In the genomic region with DNA sequence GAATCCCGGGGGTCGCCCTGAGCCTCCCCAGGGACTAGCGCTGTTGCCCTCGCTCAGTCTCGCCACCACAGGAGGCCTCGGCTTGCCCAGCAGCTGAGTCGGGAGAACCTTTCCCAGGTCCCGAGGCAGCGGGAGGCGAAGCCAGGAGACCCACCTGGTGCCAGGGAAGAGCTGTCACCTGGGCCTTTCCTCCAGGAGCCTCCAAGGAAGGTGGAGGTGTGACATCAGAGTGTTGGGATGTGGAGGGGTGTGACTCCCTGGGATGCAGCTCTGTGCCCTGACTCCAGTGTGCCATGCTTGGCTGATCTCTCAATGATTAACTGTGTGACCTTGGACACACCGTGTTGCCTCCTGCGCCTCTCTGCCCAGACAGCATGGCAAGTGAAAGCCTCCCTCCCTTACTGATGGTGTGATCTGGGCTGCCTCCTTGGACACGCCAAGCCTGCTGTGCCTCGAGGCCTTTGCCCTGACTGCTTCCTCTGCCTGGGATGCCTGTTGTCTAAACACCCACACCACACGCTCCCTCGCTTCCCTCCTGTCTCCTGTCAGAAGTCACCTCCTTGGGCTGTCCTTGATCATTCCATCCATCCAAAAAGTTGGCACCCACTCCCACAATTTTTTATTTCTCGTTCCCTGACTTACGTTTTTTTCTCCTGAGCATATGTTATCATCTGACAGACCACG, we compare ENCODE assay signal across 13 cellular contexts.
A peak's percentile ranks its signal among the peaks of the same experiment; 100 is the strongest.
DNase-seq lines count a peak whose midpoint lies in the region; ATAC-seq, FAIRE-seq and TF ChIP-seq lines count a peak whose summit lies in the region.
"Had no signal": no experiment of that assay in that cellular context is flagged by ENCODE, and none has a peak within 500 bp of the region (broad histone marks: within the 10 kb centered on the region; RNA-seq: fewer than 3 reads in every experiment).

No MANE protein-coding gene starts in this region.

- H3K4me3 ChIP-seq in breast epithelium (no peak overlapping the region), HepG2 (replicated peaks in 1 of 3; ENCODE audit: insufficient read depth in 1 of 3, low read depth in 2 of 3, low read length in 3 of 3) (no peak overlapping the region), suprapubic skin (no peak overlapping the region), upper lobe of left lung (no peak overlapping the region)

- BruUV-seq in HepG2 (replicated peaks; lab: Mats Ljungman, UMichigan), result no TSS peak

- POLR2A ChIA-PET in HepG2 (lab: Yijun Ruan, JAX), result interaction anchor here (0.6 to 4.1 kb wide), 7 partner anchors 10 to 101 kb away, joined by 3 to 30 read pairs (median 3); no protein-coding TSS in a partner anchor

- H3K9me3 ChIP-seq in breast epithelium (no peaks in the 10 kb centered on the region), HepG2 (ENCODE audit: low read length) (no peaks in the 10 kb centered on the region), suprapubic skin (no peaks in the 10 kb centered on the region), upper lobe of left lung (no peaks in the 10 kb centered on the region)

- in situ Hi-C loops in HepG2 (cut with HindIII; ENCODE audit: extremely low pct_ligation_motif_present, low pct_unique_long_range_greater_than_20kb), result no loop called here

- TF ChIP-seq POLR2A in breast epithelium (IDR thresholded peaks at IDR 0.05) (no peak), HepG2 (IDR thresholded peaks at IDR 0.05; ENCODE audit: insufficient read depth in 1 of 2, low read depth in 2 of 2, low read length in 2 of 2) (0 out of 4 replicates have a peak, but pooled peaks of 1 of the 2 experiments have one; percentile 29), suprapubic skin (IDR thresholded peaks at IDR 0.05) (no peak), upper lobe of left lung (IDR thresholded peaks at IDR 0.05) (no peak)

- DNase-seq in M059J (ENCODE audit: low read depth) (peak; percentile 21), breast epithelium (ENCODE audit: low spot score in 2 of 2) (no peak), HepG2 (ENCODE audit: low spot score) (peak; percentile 76), suprapubic skin (ENCODE audit: low spot score in 2 of 2) (no peak), upper lobe of left lung (no peak), SKM-1 treated with dmso at 0.1 percent for 144 hours (lab: John Stamatoyannopoulos, UW; ENCODE audit: unreplicated experiment) (no peak), NCI-H446 treated with DMSO at 0.1 percent for 48 hours (lab: John Stamatoyannopoulos, UW) (no peak)
- DNase-seq: activated CD4-positive, alpha-beta T cell treated with anti-CD3 and anti-CD28 coated beads, Interleukin-2, amount 50 U/mL, for 1 hour; caudate nucleus; NCI-H1092; NCI-H2227 treated with DMSO at 0.1 percent for 48 hours; OCI-M1; T-helper 2 cell had no signal

- ATAC-seq in HepG2 (peak; percentile 72), upper lobe of left lung (ENCODE audit: low FRiP score in 2 of 2) (no peak)

- H3K79me2 ChIP-seq in HepG2 (ENCODE audit: insufficient read depth, low read length), result peaks cover 98% of the 10 kb centered on the region

- intact Hi-C loops in breast epithelium (cut with DNase I; ENCODE audit: low total_unique reads), result no loop called here
- intact Hi-C loops in HepG2 (cut with micrococcal nuclease; ENCODE audit: unreplicated experiment), result loop anchor here (5.0 kb wide), 1 partner anchor 50 kb away; no protein-coding TSS in a partner anchor

- CTCF ChIA-PET in HepG2 (lab: Yijun Ruan, JAX; ENCODE audit: low intra/inter-chr PET ratio, low total read pairs), result no interaction called here

- TF ChIP-seq EP300 in HepG2 (IDR thresholded peaks at IDR 0.05; ENCODE audit: low read depth in 2 of 2, low read length in 2 of 2), result no peak
- TF ChIP-seq EP300 in HepG2 (CRISPR knock-in tag; IDR thresholded peaks at IDR 0.05; ENCODE audit: borderline replicate concordance), result no peak
- TF ChIP-seq EP300 in suprapubic skin (IDR thresholded peaks at IDR 0.05), result no peak
- no peak for TF ChIP-seq EP300 in upper lobe of left lung (IDR thresholded peaks at IDR 0.05)

- H3K27me3 ChIP-seq in breast epithelium (no peaks in the 10 kb centered on the region), HepG2 (ENCODE audit: control insufficient read depth in 1 of 2, insufficient read depth in 2 of 2, low read length in 2 of 2) (no peaks in the 10 kb centered on the region), suprapubic skin (no peaks in the 10 kb centered on the region), upper lobe of left lung (no peaks in the 10 kb centered on the region)

- no peak overlapping the region for H2AFZ ChIP-seq in HepG2 (ENCODE audit: low read length)

- H3K9ac ChIP-seq in HepG2 (ENCODE audit: insufficient read depth, low read depth, low read length), result peak overlapping the region; percentile 20

- peaks cover 87% of the 10 kb centered on the region for H4K20me1 ChIP-seq in HepG2 (ENCODE audit: insufficient read depth, low read length)

- no peaks in the 10 kb centered on the region for H3K4me1 ChIP-seq in breast epithelium
- H3K4me1 ChIP-seq in HepG2 (ENCODE audit: insufficient read depth, low read length), result peaks cover 92% of the 10 kb centered on the region
- H3K4me1 ChIP-seq in suprapubic skin, result peaks cover 40% of the 10 kb centered on the region
- peaks cover 2 to 20% (median 8%) of the 10 kb centered on the region in 4 donors for H3K4me1 ChIP-seq in upper lobe of left lung

- no peaks in the 10 kb centered on the region for H3K36me3 ChIP-seq in breast epithelium
- H3K36me3 ChIP-seq in HepG2 (replicated peaks in 1 of 2; ENCODE audit: control insufficient read depth in 1 of 2, insufficient read depth in 2 of 2, low read length in 2 of 2), result peaks cover 5 to 23% of the 10 kb centered on the region in 2 experiments; a peak in 4 of 5 replicates
- no peaks in the 10 kb centered on the region for H3K36me3 ChIP-seq in suprapubic skin
- H3K36me3 ChIP-seq in upper lobe of left lung, result no peaks in the 10 kb centered on the region

- peak overlapping the region; percentile 25; the same call in 1 of the 2 replicates for H3K4me2 ChIP-seq in HepG2 (ENCODE audit: low read depth, low read length)

- TF ChIP-seq RAD21 in HepG2 (CRISPR knock-in tag; IDR thresholded peaks at IDR 0.05), result peak; percentile 13; the same call in 1 of the 2 replicates

- no peak for TF ChIP-seq CTCF in breast epithelium (IDR thresholded peaks at IDR 0.05)
- no peak for TF ChIP-seq CTCF in HepG2 (CRISPR knock-in tag; IDR thresholded peaks at IDR 0.05)
- TF ChIP-seq CTCF in suprapubic skin (IDR thresholded peaks at IDR 0.05), result no peak
- TF ChIP-seq CTCF in upper lobe of left lung (IDR thresholded peaks at IDR 0.05), result no peak

- 79% methylated on average over 19 of the region's 19 CpGs for WGBS in HepG2 (ENCODE audit: low lambda C conversion rate)
- WGBS in suprapubic skin, result 60% methylated on average over 15 of the region's 19 CpGs
- WGBS in upper lobe of left lung, 2 donors, result 89 to 91% methylated on average over 15 to 19 of the region's 19 CpGs

- peak; percentile 42 for FAIRE-seq in HepG2 (lab: Jason Lieb, UNC)

- H3K27ac ChIP-seq in breast epithelium (peak overlapping the region; percentile 40 to 67), HepG2 (ENCODE audit: extremely low read length, insufficient read depth, low read length) (peak overlapping the region; percentile 86), suprapubic skin (peak overlapping the region; percentile 84), upper lobe of left lung (no peak overlapping the region)

TF ChIP-seq in HepG2, 621 proteins besides CTCF, POLR2A, EP300 and RAD21 (continues in another document):
- TF ChIP-seq HOXA3 (CRISPR knock-in tag; IDR thresholded peaks at IDR 0.05) (peak; percentile 51; the same call in 1 of the 2 replicates), TRIM22 (IDR thresholded peaks at IDR 0.05) (no peak), LBX2 (CRISPR knock-in tag; IDR thresholded peaks at IDR 0.05; ENCODE audit: borderline replicate concordance) (no peak), ZNF788 (CRISPR knock-in tag; IDR thresholded peaks at IDR 0.05; ENCODE audit: borderline replicate concordance) (peak; percentile 61; the same call in 1 of the 2 replicates), THAP11 (CRISPR knock-in tag; IDR thresholded peaks at IDR 0.05) (0 out of 2 replicates have a peak, but pooled peaks have one; percentile 26), RXRA (CRISPR knock-in tag; IDR thresholded peaks at IDR 0.05) (peak; percentile 60)
- TF ChIP-seq, protein P1, sequence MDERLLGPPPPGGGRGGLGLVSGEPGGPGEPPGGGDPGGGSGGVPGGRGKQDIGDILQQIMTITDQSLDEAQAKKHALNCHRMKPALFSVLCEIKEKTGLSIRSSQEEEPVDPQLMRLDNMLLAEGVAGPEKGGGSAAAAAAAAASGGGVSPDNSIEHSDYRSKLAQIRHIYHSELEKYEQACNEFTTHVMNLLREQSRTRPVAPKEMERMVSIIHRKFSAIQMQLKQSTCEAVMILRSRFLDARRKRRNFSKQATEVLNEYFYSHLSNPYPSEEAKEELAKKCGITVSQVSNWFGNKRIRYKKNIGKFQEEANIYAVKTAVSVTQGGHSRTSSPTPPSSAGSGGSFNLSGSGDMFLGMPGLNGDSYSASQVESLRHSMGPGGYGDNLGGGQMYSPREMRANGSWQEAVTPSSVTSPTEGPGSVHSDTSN (CRISPR knock-in tag; IDR thresholded peaks at IDR 0.05), result no peak

Comparison
In these comparisons a context has a peak if more than half of its experiments do, and no peak if none do; other contexts are left out.
1. DNase-seq: peak in M059J (single experiment) and HepG2 (single experiment); none in breast epithelium (0 of 2), suprapubic skin (0 of 2), upper lobe of left lung (0 of 2), SKM-1 treated with dmso at 0.1 percent for 144 hours (single experiment) and NCI-H446 treated with DMSO at 0.1 percent for 48 hours (single experiment).
2. H3K27ac ChIP-seq: peak in breast epithelium (2 of 2), HepG2 (single experiment) and suprapubic skin (single experiment); none in upper lobe of left lung (0 of 4).